Comparison of ENCODE assay signal across 9 cellular contexts in the genomic region with DNA sequence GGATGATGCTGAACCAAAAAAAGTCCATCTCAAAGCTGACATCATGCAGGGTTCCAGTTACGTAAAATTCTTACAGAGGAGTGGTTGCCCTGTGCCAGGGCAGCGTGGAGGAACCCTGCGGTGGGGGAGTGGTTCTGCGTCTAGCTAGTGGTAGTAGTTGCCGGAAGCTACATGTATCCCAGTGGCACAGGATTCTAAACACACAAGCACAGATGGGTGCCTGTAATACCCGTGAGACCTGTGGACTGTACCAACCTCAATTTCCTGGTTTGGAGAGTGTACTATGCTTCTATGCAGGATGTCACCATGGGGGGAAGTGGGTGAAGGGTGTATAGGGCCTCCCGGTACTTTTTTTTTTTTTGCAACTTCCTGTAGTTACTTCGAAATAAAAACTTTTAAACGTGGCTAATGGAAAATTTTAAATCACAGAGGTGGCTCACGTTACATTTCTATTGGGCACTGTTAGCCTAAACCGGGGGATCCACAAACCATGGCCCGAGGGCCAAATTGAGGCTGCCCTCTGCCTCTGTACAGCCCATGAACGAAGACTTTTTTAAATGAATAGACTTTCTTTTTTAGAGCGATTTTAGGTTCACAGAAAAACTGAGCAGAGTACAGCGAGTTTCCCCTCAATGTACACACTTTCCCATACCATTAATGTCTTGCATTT. TPM values are rescaled to one million over a fixed set of nuclear protein-coding genes. Genes with fewer than 3 reads are reported as not detected.
DNase-seq lines count a peak whose midpoint lies in the region.
"Had no signal": no experiment of that assay in that cellular context is flagged by ENCODE, and none has a peak within 500 bp of the region (broad histone marks: within the 10 kb centered on the region; RNA-seq: fewer than 3 reads in every experiment).

No MANE protein-coding gene starts in this region.

- peak; percentile 100 for DNase-seq in Jurkat, Clone E6-1 (ENCODE audit: low read depth, low spot score)
- DNase-seq in activated CD4-positive, alpha-beta T cell treated with anti-CD3 and anti-CD28 coated beads, Interleukin-2, amount 10 ng/mL, durations not matched to agents 24 days and 14 days, result peak; percentile 93
- DNase-seq in effector memory CD4-positive, alpha-beta T cell, result peak; percentile 64 to 76 (median 73)
- DNase-seq in stimulated activated CD8-positive, alpha-beta memory T cell treated with anti-CD3 and anti-CD28 coated beads, Interleukin-2, amount 100 ng/mL, for 48 hours (ENCODE audit: low read depth in 2 of 2), result peak; percentile 23 to 46
- DNase-seq in posterior vena cava (ENCODE audit: low spot score), result no peak
- no peak for DNase-seq in SW480 (ENCODE audit: low spot score)
- DNase-seq in C1 segment of cervical spinal cord (lab: John Stamatoyannopoulos, UW), result no peak
- DNase-seq in HK-2 (ENCODE audit: unreplicated experiment), result no peak

- H3K27ac ChIP-seq in effector memory CD4-positive, alpha-beta T cell (ENCODE audit: insufficient read depth, low read length, poor library complexity, severe bottlenecking), result peak overlapping the region; percentile 75

- H3K9me3 Mint-ChIP-seq in activated CD4-positive, alpha-beta T cell treated with anti-CD3 and anti-CD28 coated beads, Interleukin-2, amount 10 ng/mL, durations not matched to agents 24 days and 14 days, result no peaks in the 10 kb centered on the region

- H3K4me1 ChIP-seq in effector memory CD4-positive, alpha-beta T cell (ENCODE audit: control insufficient read depth, insufficient read depth, low read length, poor library complexity, severe bottlenecking), result peaks cover 30% of the 10 kb centered on the region

- H3K4me3 Mint-ChIP-seq in activated CD4-positive, alpha-beta T cell treated with anti-CD3 and anti-CD28 coated beads, Interleukin-2, amount 10 ng/mL, durations not matched to agents 24 days and 14 days, result peak overlapping the region; percentile 66

- H3K4me1 Mint-ChIP-seq in activated CD4-positive, alpha-beta T cell treated with anti-CD3 and anti-CD28 coated beads, Interleukin-2, amount 10 ng/mL, durations not matched to agents 24 days and 14 days, result peaks cover 35% of the 10 kb centered on the region

- intact Hi-C loops in activated CD4-positive, alpha-beta T cell treated with anti-CD3 and anti-CD28 coated beads, Interleukin-2, amount 10 ng/mL, durations not matched to agents 24 days and 14 days (cut with micrococcal nuclease), result loop anchor here (10.0 kb wide), 1 partner anchor 258 kb away; no protein-coding TSS in a partner anchor
- intact Hi-C loops in posterior vena cava (cut with DNase I), result loop anchor here in 1 of 2 donors (10.0 kb wide), 1 partner anchor 252 kb away; no protein-coding TSS in a partner anchor

- no peaks in the 10 kb centered on the region for H3K36me3 ChIP-seq in effector memory CD4-positive, alpha-beta T cell (ENCODE audit: control insufficient read depth, insufficient read depth, low read length)

- H3K27ac Mint-ChIP-seq in activated CD4-positive, alpha-beta T cell treated with anti-CD3 and anti-CD28 coated beads, Interleukin-2, amount 10 ng/mL, durations not matched to agents 24 days and 14 days, result peak overlapping the region; percentile 96

- H3K9me3 ChIP-seq in effector memory CD4-positive, alpha-beta T cell (ENCODE audit: control insufficient read depth, low read length), result no peaks in the 10 kb centered on the region

- peak overlapping the region; percentile 41 for H3K4me3 ChIP-seq in Jurkat, Clone E6-1 (ENCODE audit: low read length)
- peak overlapping the region; percentile 11 for H3K4me3 ChIP-seq in effector memory CD4-positive, alpha-beta T cell (ENCODE audit: insufficient read depth, low read depth, low read length, poor library complexity, severe bottlenecking)

- no peaks in the 10 kb centered on the region for H3K27me3 Mint-ChIP-seq in activated CD4-positive, alpha-beta T cell treated with anti-CD3 and anti-CD28 coated beads, Interleukin-2, amount 10 ng/mL, durations not matched to agents 24 days and 14 days

- no peaks in the 10 kb centered on the region for H3K27me3 ChIP-seq in effector memory CD4-positive, alpha-beta T cell (replicated peaks; ENCODE audit: control insufficient read depth, insufficient read depth, low read length, poor library complexity, severe bottlenecking)

- H3K36me3 Mint-ChIP-seq in activated CD4-positive, alpha-beta T cell treated with anti-CD3 and anti-CD28 coated beads, Interleukin-2, amount 10 ng/mL, durations not matched to agents 24 days and 14 days (ENCODE audit: low read depth), result no peaks in the 10 kb centered on the region

RNA-seq across cellular contexts. Expression of a gene that starts 38.5 kb away (rescaled TPM):
- 8.1 TPM for polyA plus RNA-seq in Jurkat, Clone E6-1 (2012; ENCODE audit: insufficient read depth, insufficient read length)
- total RNA-seq in activated CD4-positive, alpha-beta T cell treated with anti-CD3 and anti-CD28 coated beads, Interleukin-2, amount 10 ng/mL, durations not matched to agents 24 days and 14 days, result 1.4 and 1.9 TPM in 2 replicates
- 10 to 100 TPM; 38.9 to 57.9 TPM for total RNA-seq in posterior vena cava

RNA-seq across cellular contexts. Expression of a gene that starts 39.3 kb away (rescaled TPM):
- polyA plus RNA-seq in Jurkat, Clone E6-1 (2012; ENCODE audit: insufficient read depth, insufficient read length), result 6.8 TPM
- 0.37 and 0.54 TPM in 2 replicates for total RNA-seq in activated CD4-positive, alpha-beta T cell treated with anti-CD3 and anti-CD28 coated beads, Interleukin-2, amount 10 ng/mL, durations not matched to agents 24 days and 14 days
- 10 to 100 TPM in 1 of 2 donors, 1 to 10 TPM in 1; 6.2 to 10.4 TPM for total RNA-seq in posterior vena cava
- total RNA-seq: T-helper 1 cell treated with Interleukin-12 subunit alpha and Interleukin-12 subunit beta and Interleukin-4 antibody, amounts not matched to agents 30 ng/mL and 1 ng/mL, for 36 hours had no signal

Comparison
In these comparisons a context has a peak if more than half of its experiments do, and no peak if none do; other contexts are left out.
1. DNase-seq: peak in Jurkat, Clone E6-1 (single experiment), activated CD4-positive, alpha-beta T cell treated with anti-CD3 and anti-CD28 coated beads, Interleukin-2, amount 10 ng/mL, durations not matched to agents 24 days and 14 days (single experiment), effector memory CD4-positive, alpha-beta T cell (3 of 3) and stimulated activated CD8-positive, alpha-beta memory T cell treated with anti-CD3 and anti-CD28 coated beads, Interleukin-2, amount 100 ng/mL, for 48 hours (2 of 2); none in posterior vena cava (single experiment), SW480 (single experiment), C1 segment of cervical spinal cord (0 of 14) and HK-2 (single experiment).
2. RNA of a gene that starts 38.5 kb away (total RNA-seq): 38.9 to 57.9 TPM in posterior vena cava; 1.4 to 1.9 TPM in activated CD4-positive, alpha-beta T cell treated with anti-CD3 and anti-CD28 coated beads, Interleukin-2, amount 10 ng/mL, durations not matched to agents 24 days and 14 days; every median in the first group is over 10 times any median in the second.